In genomic region chr17:51500454-51500853, GRCh38 we compare ENCODE assay signal across 22 cellular contexts.
"Had no signal": no experiment of that assay in that cellular context is flagged by ENCODE, and none has a peak within 500 bp of the region (broad histone marks: within the 10 kb centered on the region; RNA-seq: fewer than 3 reads in every experiment).

No MANE protein-coding gene starts in this region.

- H3K4me3 Mint-ChIP-seq: dendritic cell treated with granulocyte-macrophage colony-stimulating factor and Interleukin-4, amounts not matched to agents 40 ng/mL and 50 ng/mL, for 4 days; endodermal cell; naive thymus-derived CD8-positive, alpha-beta T cell; stimulated activated memory B cell treated with anti-CD40 and anti-IgM and Interleukin-4, amounts not matched to agents 10 μg/mL and 1 μg/mL and 100 μg/mL, for 72 hours; type B pancreatic cell had no signal

- H3K36me3 ChIP-seq: gastrocnemius medialis, lower lobe of right lung, ovary, spleen, tibial artery had no signal

- H3K4me1 Mint-ChIP-seq: naive thymus-derived CD8-positive, alpha-beta T cell; stimulated activated memory B cell treated with anti-CD40 and anti-IgM and Interleukin-4, amounts not matched to agents 10 μg/mL and 1 μg/mL and 100 μg/mL, for 72 hours had no signal

- H3K9me3 ChIP-seq: gastrocnemius medialis, lower lobe of right lung, ovary, psoas muscle, spleen, testis, tibial artery had no signal

- ATAC-seq: esophagus mucosa; gastrocnemius medialis; left ventricle myocardium superior; lower lobe of right lung; naive thymus-derived CD8-positive, alpha-beta T cell; psoas muscle; right cardiac atrium; stimulated activated memory B cell treated with anti-CD40 and anti-IgM and Interleukin-4, amounts not matched to agents 10 μg/mL and 1 μg/mL and 100 μg/mL, for 72 hours; stimulated activated naive CD8-positive, alpha-beta T cell treated with anti-CD3 and anti-CD28 coated beads, Interleukin-15, Interleukin-2, amounts not matched to agents 100 U/mL and 50 U/mL, for 24 hours had no signal

- H3K27me3 ChIP-seq: gastrocnemius medialis, ovary, testis had no signal

- DNase-seq: effector CD8-positive, alpha-beta T cell; endodermal cell; foreskin fibroblast; gastrocnemius medialis; left ventricle myocardium superior; lower lobe of right lung; naive thymus-derived CD8-positive, alpha-beta T cell; occipital lobe; ovary; posterior cingulate gyrus; psoas muscle; right cardiac atrium; spleen; stimulated activated CD4-positive, alpha-beta T cell treated with anti-CD3 and anti-CD28 coated beads, Interleukin-4, amount 100 ng/mL, for 4 hours; stimulated activated naive CD8-positive, alpha-beta T cell treated with anti-CD3 and anti-CD28 coated beads, Interleukin-15, Interleukin-2, amounts not matched to agents 100 U/mL and 50 U/mL, for 24 hours; testis; tibial artery had no signal

- H3K4me3 ChIP-seq: gastrocnemius medialis, lower lobe of right lung, ovary, psoas muscle, skin epidermis, spleen, testis, tibial artery had no signal

- H3K4me1 ChIP-seq: gastrocnemius medialis, lower lobe of right lung, psoas muscle, spleen, testis, tibial artery had no signal

- H3K9me3 Mint-ChIP-seq: dendritic cell treated with granulocyte-macrophage colony-stimulating factor and Interleukin-4, amounts not matched to agents 40 ng/mL and 50 ng/mL, for 4 days; endodermal cell; naive thymus-derived CD8-positive, alpha-beta T cell; stimulated activated memory B cell treated with anti-CD40 and anti-IgM and Interleukin-4, amounts not matched to agents 10 μg/mL and 1 μg/mL and 100 μg/mL, for 72 hours; type B pancreatic cell had no signal

- H3K27ac Mint-ChIP-seq: dendritic cell treated with granulocyte-macrophage colony-stimulating factor and Interleukin-4, amounts not matched to agents 40 ng/mL and 50 ng/mL, for 4 days; endodermal cell; naive thymus-derived CD8-positive, alpha-beta T cell; stimulated activated memory B cell treated with anti-CD40 and anti-IgM and Interleukin-4, amounts not matched to agents 10 μg/mL and 1 μg/mL and 100 μg/mL, for 72 hours; type B pancreatic cell had no signal

- H3K36me3 Mint-ChIP-seq: stimulated activated memory B cell treated with anti-CD40 and anti-IgM and Interleukin-4, amounts not matched to agents 10 μg/mL and 1 μg/mL and 100 μg/mL, for 72 hours; type B pancreatic cell had no signal
